30 cellular contexts compared by ENCODE assay signal in genomic region chr17:74271281-74271680, GRCh38.
DNase-seq lines count a peak whose midpoint lies in the region; TF ChIP-seq lines count a peak whose summit lies in the region.
"Had no signal": no experiment of that assay in that cellular context is flagged by ENCODE, and none has a peak within 500 bp of the region (broad histone marks: within the 10 kb centered on the region; RNA-seq: fewer than 3 reads in every experiment).

No MANE protein-coding gene starts in this region.

- TF ChIP-seq CTCF in LNCaP clone FGC (IDR thresholded peaks at IDR 0.05; ENCODE audit: control insufficient read depth, extremely low read depth, insufficient read depth): no peak

- DNase-seq in ELF-1 (ENCODE audit: low read depth, low spot score): peak; percentile 57
- peak; percentile 23 for DNase-seq in LNCaP clone FGC (ENCODE audit: low read depth)
- no peak for DNase-seq in UCSD-AML1 (lab: John Stamatoyannopoulos, UW; ENCODE audit: unreplicated experiment)
- DNase-seq in SHP77 treated with DMSO at 0.1 percent for 48 hours (lab: John Stamatoyannopoulos, UW): no peak
- no peak for DNase-seq in activated T-cell treated with anti-CD3 and anti-CD28 coated beads, Interleukin-2, amount 50 U/mL, for 1 hour
- DNase-seq in SW480 (ENCODE audit: low spot score): no peak
- DNase-seq: activated CD4-positive, alpha-beta T cell treated with anti-CD3 and anti-CD28 coated beads for 48 hours; activated naive CD4-positive, alpha-beta T cell; activated T-cell treated with anti-CD3 and anti-CD28 coated beads, Interleukin-2, amount 50 U/mL, for 4 hours; cortex of kidney; GOT3; islet precursor cell; NCI-H1092 treated with DMSO at 0.1 percent for 48 hours; NCI-H1930; NCI-H446; nephron progenitor cell; NK-92 treated with Interleukin-12 subunit alpha and Interleukin-12 subunit beta, amount 100 ng/mL, for 24 hours; SIG-M5; stimulated activated CD4-positive, alpha-beta T cell treated with anti-CD3 and anti-CD28 coated beads, Interleukin-2, amount 100 ng/mL, for 48 hours; T-helper 1 cell had no signal

- H3K4me3 ChIP-seq in LNCaP clone FGC (ENCODE audit: low read depth, low read length): no peak overlapping the region
- H3K4me3 ChIP-seq: adrenal gland, gastroesophageal sphincter, right atrium auricular region, suprapubic skin, vagina had no signal

- H3K27me3 ChIP-seq in layer of hippocampus (ENCODE audit: control insufficient read depth, insufficient read depth, low read length): no peaks in the 10 kb centered on the region
- H3K27me3 ChIP-seq: right atrium auricular region, vagina had no signal

- H3K27ac ChIP-seq in angular gyrus (ENCODE audit: low read depth, low read length) (peak overlapping the region; percentile 44), layer of hippocampus (ENCODE audit: low read depth, low read length) (peak overlapping the region; percentile 59)
- H3K27ac ChIP-seq: adrenal gland, C4-2B, KMS-11, parathyroid adenoma, suprapubic skin, vagina had no signal

Comparison
In these comparisons a context has a peak if more than half of its experiments do, and no peak if none do; other contexts are left out.
1. DNase-seq: peak in ELF-1 (single experiment) and LNCaP clone FGC (single experiment); none in UCSD-AML1 (single experiment), SHP77 treated with DMSO at 0.1 percent for 48 hours (single experiment), activated T-cell treated with anti-CD3 and anti-CD28 coated beads, Interleukin-2, amount 50 U/mL, for 1 hour (single experiment) and SW480 (single experiment).